ENCODE assay signal across 8 cellular contexts in the genomic region with DNA sequence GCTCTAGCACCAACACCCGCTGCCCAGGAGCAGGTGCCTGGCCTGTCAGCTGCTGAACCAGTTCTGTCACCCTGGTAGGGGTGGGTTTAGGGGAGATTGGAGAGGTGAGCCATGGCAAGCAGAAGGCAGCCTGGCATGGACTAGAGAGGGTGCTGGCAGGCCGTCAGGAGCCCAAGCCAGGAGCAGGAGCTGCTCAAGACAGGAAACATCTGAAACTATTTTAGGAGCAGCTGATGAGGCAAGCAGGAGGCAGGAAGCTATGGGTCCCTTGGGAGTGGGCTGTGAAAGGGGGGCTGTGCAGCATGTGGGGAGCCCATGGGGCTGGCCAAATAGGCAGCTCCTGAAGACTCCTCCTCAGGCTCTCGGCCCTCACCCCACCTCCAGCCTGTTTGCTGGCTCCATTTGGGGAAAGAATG. TPM values are rescaled to one million over a fixed set of nuclear protein-coding genes. Genes with fewer than 3 reads are reported as not detected.
A peak's percentile ranks its signal among the peaks of the same experiment; 100 is the strongest.
DNase-seq lines count a peak whose midpoint lies in the region; ATAC-seq and TF ChIP-seq lines count a peak whose summit lies in the region.

No MANE protein-coding gene starts in this region.

- DNase-seq in A673 (ENCODE audit: low spot score): peak; percentile 91
- DNase-seq in activated B cell treated with CpG ODN at 0.5 μM for 24 hours: peak; percentile 50
- peak; percentile 87 to 94 (median 92) for DNase-seq in heart left ventricle
- DNase-seq in skeletal muscle cell (ENCODE audit: low read depth): peak; percentile 91
- DNase-seq in activated CD8-positive, alpha-beta memory T cell treated with anti-CD3 and anti-CD28 coated beads, Interleukin-2, amount 10 ng/mL, durations not matched to agents 7 days and 5 days: no peak
- no peak for DNase-seq in iPS-NIHi11 (ENCODE audit: low spot score)

- 0 to 13% (median 8%) methylated on average over 3 of the region's 3 CpGs for WGBS in heart left ventricle, 4 donors

- peak overlapping the region; percentile 92 for H3K4me3 Mint-ChIP-seq in activated B cell treated with CpG ODN at 0.5 μM for 24 hours
- H3K4me3 Mint-ChIP-seq in activated CD8-positive, alpha-beta memory T cell treated with anti-CD3 and anti-CD28 coated beads, Interleukin-2, amount 10 ng/mL, durations not matched to agents 7 days and 5 days: no peak overlapping the region

- TF ChIP-seq POLR2A in heart left ventricle (IDR thresholded peaks at IDR 0.05): no peak

- H3K9me3 ChIP-seq in A673 (ENCODE audit: low read depth, low read length, poor library complexity, severe bottlenecking): no peaks in the 10 kb centered on the region
- no peaks in the 10 kb centered on the region for H3K9me3 ChIP-seq in heart left ventricle

- peak overlapping the region; percentile 92 for H3K27ac Mint-ChIP-seq in activated B cell treated with CpG ODN at 0.5 μM for 24 hours
- H3K27ac Mint-ChIP-seq in activated CD8-positive, alpha-beta memory T cell treated with anti-CD3 and anti-CD28 coated beads, Interleukin-2, amount 10 ng/mL, durations not matched to agents 7 days and 5 days: no peak overlapping the region

- BruUV-seq in A673 (replicated peaks; lab: Mats Ljungman, UMichigan): no TSS peak

- H3K27me3 ChIP-seq in A673 (replicated peaks; ENCODE audit: insufficient read depth, low read depth, low read length, poor library complexity) (no peaks in the 10 kb centered on the region), heart left ventricle (no peaks in the 10 kb centered on the region)

- peaks cover 21% of the 10 kb centered on the region for H3K36me3 Mint-ChIP-seq in activated B cell treated with CpG ODN at 0.5 μM for 24 hours (ENCODE audit: low read depth)
- H3K36me3 Mint-ChIP-seq in activated CD8-positive, alpha-beta memory T cell treated with anti-CD3 and anti-CD28 coated beads, Interleukin-2, amount 10 ng/mL, durations not matched to agents 7 days and 5 days: peaks cover 9% of the 10 kb centered on the region

- H3K27ac ChIP-seq in A673 (ENCODE audit: low read depth, low read length, poor library complexity, severe bottlenecking) (peak overlapping the region; percentile 98), heart left ventricle (peak overlapping the region; percentile 80 to 99 (median 98))

- H3K4me1 ChIP-seq in A673 (ENCODE audit: insufficient read depth, low read length, poor library complexity, severe bottlenecking) (peaks cover 37% of the 10 kb centered on the region), heart left ventricle (peaks cover 23 to 56% (median 49%) of the 10 kb centered on the region in 12 donors)

- H3K36me3 ChIP-seq in A673 (ENCODE audit: insufficient read depth, low read length, poor library complexity, severe bottlenecking) (peaks cover 2% of the 10 kb centered on the region), heart left ventricle (peaks cover 0 to 27% (median 15%) of the 10 kb centered on the region in 9 donors)

- peak overlapping the region; percentile 17 for H3K4me3 ChIP-seq in A673 (ENCODE audit: low read depth, low read length, poor library complexity, severe bottlenecking)
- H3K4me3 ChIP-seq in heart left ventricle: peak overlapping the region in 9 of 12 donors; percentile 30 to 98 (median 86)
- no peak overlapping the region for H3K4me3 ChIP-seq in skeletal muscle cell (ENCODE audit: low read depth, low read length)

- no peaks in the 10 kb centered on the region for H3K9me3 Mint-ChIP-seq in activated B cell treated with CpG ODN at 0.5 μM for 24 hours
- no peaks in the 10 kb centered on the region for H3K9me3 Mint-ChIP-seq in activated CD8-positive, alpha-beta memory T cell treated with anti-CD3 and anti-CD28 coated beads, Interleukin-2, amount 10 ng/mL, durations not matched to agents 7 days and 5 days (ENCODE audit: low read depth)

- TF ChIP-seq CTCF in A673 (conservative IDR thresholded peaks at IDR 0.05; ENCODE audit: low read depth, low read length): no peak
- TF ChIP-seq CTCF in activated B cell treated with CpG ODN at 0.5 μM for 24 hours (IDR thresholded peaks at IDR 0.05): no peak
- TF ChIP-seq CTCF in heart left ventricle (IDR thresholded peaks at IDR 0.05): peak in 1 of 12 donors; percentile 7

- no peaks in the 10 kb centered on the region for H3K27me3 Mint-ChIP-seq in activated B cell treated with CpG ODN at 0.5 μM for 24 hours
- peaks cover 11% of the 10 kb centered on the region for H3K27me3 Mint-ChIP-seq in activated CD8-positive, alpha-beta memory T cell treated with anti-CD3 and anti-CD28 coated beads, Interleukin-2, amount 10 ng/mL, durations not matched to agents 7 days and 5 days

- CTCF ChIA-PET in A673 (lab: Charles Lee): interaction anchor here (0.9 to 1.9 kb wide), 2 partner anchors 31 to 34 kb away, joined by 8 to 20 read pairs; no protein-coding TSS in a partner anchor
- CTCF ChIA-PET in activated B cell treated with CpG ODN at 0.5 μM for 24 hours (lab: Charles Lee): interaction anchor here (0.5 to 10.9 kb wide), 6 partner anchors 8 to 266 kb away, joined by 3 to 238 read pairs (median 6); a partner anchor contains a TSS
- CTCF ChIA-PET in activated CD8-positive, alpha-beta memory T cell treated with anti-CD3 and anti-CD28 coated beads, Interleukin-2, amount 10 ng/mL, durations not matched to agents 7 days and 5 days (lab: Charles Lee): interaction anchor here (1.3 to 15.8 kb wide), 3 partner anchors 10 to 104 kb away, joined by 4 to 261 read pairs (median 86); a partner anchor contains a TSS

- POLR2A ChIA-PET in A673 (lab: Charles Lee; ENCODE audit: low non-redundant PET): interaction anchor here (0.9 kb wide), 1 partner anchor 15 kb away, joined by 3 read pairs; no protein-coding TSS in a partner anchor
- POLR2A ChIA-PET in activated B cell treated with CpG ODN at 0.5 μM for 24 hours (lab: Charles Lee): interaction anchor here (0.5 to 7.3 kb wide), 11 partner anchors 11 to 1695 kb away, joined by 3 to 138 read pairs (median 3); a partner anchor contains a TSS

- peaks cover 67% of the 10 kb centered on the region for H3K4me1 Mint-ChIP-seq in activated B cell treated with CpG ODN at 0.5 μM for 24 hours
- H3K4me1 Mint-ChIP-seq in activated CD8-positive, alpha-beta memory T cell treated with anti-CD3 and anti-CD28 coated beads, Interleukin-2, amount 10 ng/mL, durations not matched to agents 7 days and 5 days: peaks cover 36% of the 10 kb centered on the region

- peak; percentile 29 for ATAC-seq in GM21619 (IDR thresholded peaks at IDR 0.05; ENCODE audit: unreplicated experiment)
- peak; percentile 26 for ATAC-seq in activated B cell treated with CpG ODN at 0.5 μM for 24 hours (ENCODE audit: low read depth)
- peak; percentile 57 to 82 (median 68) for ATAC-seq in heart left ventricle
- ATAC-seq in activated CD8-positive, alpha-beta memory T cell treated with anti-CD3 and anti-CD28 coated beads, Interleukin-2, amount 10 ng/mL, durations not matched to agents 7 days and 5 days: no peak
- ATAC-seq in HG02884 (IDR thresholded peaks at IDR 0.05; ENCODE audit: unreplicated experiment): no peak

- intact Hi-C loops in A673 (cut with micrococcal nuclease; ENCODE audit: unreplicated experiment) (no loop called here), activated B cell treated with CpG ODN at 0.5 μM for 24 hours (cut with micrococcal nuclease) (loop anchor here (1.0 to 10.0 kb wide), 4 partner anchors 8 to 489 kb away; a partner anchor contains a TSS), heart left ventricle (cut with DNase I) (loop anchor here in 3 of 10 donors (2.0 to 5.0 kb wide), 2 partner anchors 33 to 122 kb away; a partner anchor contains a TSS)

RNA-seq across cellular contexts. Expression of a gene that starts 2.3 kb away (rescaled TPM):
- total RNA-seq in A673 (2021) (7.1 and 13.8 TPM in 2 replicates), activated B cell treated with CpG ODN at 0.5 μM for 24 hours (9.4 and 10.0 TPM in 2 replicates), heart left ventricle (1 to 10 TPM; 1.1 to 5.0 (median 3.3) TPM)
- 1 to 10 TPM; 3.0 to 4.2 TPM for polyA plus RNA-seq in heart left ventricle
- total RNA-seq in activated CD8-positive, alpha-beta memory T cell treated with anti-CD3 and anti-CD28 coated beads, Interleukin-2, amount 10 ng/mL, durations not matched to agents 7 days and 5 days: under 1 TPM; 0.73 to 0.85 TPM

RNA-seq across cellular contexts. Expression of a gene that starts 5.7 kb away (rescaled TPM):
- total RNA-seq in A673 (2021) (0.48 TPM in 1 of 2 replicates, not detected in the other), activated B cell treated with CpG ODN at 0.5 μM for 24 hours (not detected in 2 replicates), heart left ventricle (not detected)
- not detected for polyA plus RNA-seq in heart left ventricle
- under 1 TPM in 1 of 2 experiments, not detected in 1; 0.16 TPM for total RNA-seq in activated CD8-positive, alpha-beta memory T cell treated with anti-CD3 and anti-CD28 coated beads, Interleukin-2, amount 10 ng/mL, durations not matched to agents 7 days and 5 days

RNA-seq across cellular contexts. Expression of a gene that starts 8.4 kb away (rescaled TPM):
- total RNA-seq in A673 (2021): 2.2 and 3.8 TPM in 2 replicates
- 216 and 237 TPM in 2 replicates for total RNA-seq in activated B cell treated with CpG ODN at 0.5 μM for 24 hours
- 10 to 100 TPM; 13.7 to 72.1 (median 22.1) TPM for total RNA-seq in heart left ventricle
- 10 to 100 TPM in 1 of 2 donors, 1 to 10 TPM in 1; 8.5 to 22.8 TPM for polyA plus RNA-seq in heart left ventricle
- 100 to 1,000 TPM; 149 to 212 TPM for total RNA-seq in activated CD8-positive, alpha-beta memory T cell treated with anti-CD3 and anti-CD28 coated beads, Interleukin-2, amount 10 ng/mL, durations not matched to agents 7 days and 5 days

RNA-seq across cellular contexts. Expression of a gene that starts 19.0 kb away (rescaled TPM):
- total RNA-seq in A673 (2021): 25.8 and 29.0 TPM in 2 replicates
- 44.3 and 47.6 TPM in 2 replicates for total RNA-seq in activated B cell treated with CpG ODN at 0.5 μM for 24 hours
- total RNA-seq in heart left ventricle: 10 to 100 TPM; 12.6 to 36.6 (median 20.4) TPM
- 10 to 100 TPM in 1 of 2 donors, 1 to 10 TPM in 1; 8.9 to 29.3 TPM for polyA plus RNA-seq in heart left ventricle
- 10 to 100 TPM; 38.3 to 41.0 TPM for total RNA-seq in activated CD8-positive, alpha-beta memory T cell treated with anti-CD3 and anti-CD28 coated beads, Interleukin-2, amount 10 ng/mL, durations not matched to agents 7 days and 5 days

RNA-seq across cellular contexts. Expression of a gene that starts 51.0 kb away (rescaled TPM):
- total RNA-seq in A673 (2021) (17.8 and 18.8 TPM in 2 replicates), activated B cell treated with CpG ODN at 0.5 μM for 24 hours (6.4 TPM in 2 replicates), heart left ventricle (1 to 10 TPM in 3 of 9 donors, under 1 TPM in 5, not detected in 1; 0.37 to 6.3 (median 0.99) TPM)
- 1 to 10 TPM in 1 of 2 donors, under 1 TPM in 1; 0.72 to 1.3 TPM for polyA plus RNA-seq in heart left ventricle
- 10 to 100 TPM; 27.3 to 32.0 TPM for total RNA-seq in activated CD8-positive, alpha-beta memory T cell treated with anti-CD3 and anti-CD28 coated beads, Interleukin-2, amount 10 ng/mL, durations not matched to agents 7 days and 5 days

Comparison
In these comparisons a context has a peak if more than half of its experiments do, and no peak if none do; other contexts are left out.
1. DNase-seq: peak in A673 (single experiment), activated B cell treated with CpG ODN at 0.5 μM for 24 hours (single experiment), heart left ventricle (5 of 5) and skeletal muscle cell (single experiment); none in activated CD8-positive, alpha-beta memory T cell treated with anti-CD3 and anti-CD28 coated beads, Interleukin-2, amount 10 ng/mL, durations not matched to agents 7 days and 5 days (single experiment) and iPS-NIHi11 (single experiment).
2. ATAC-seq: peak in GM21619 (single experiment), activated B cell treated with CpG ODN at 0.5 μM for 24 hours (single experiment) and heart left ventricle (4 of 4); none in activated CD8-positive, alpha-beta memory T cell treated with anti-CD3 and anti-CD28 coated beads, Interleukin-2, amount 10 ng/mL, durations not matched to agents 7 days and 5 days (single experiment) and HG02884 (single experiment).